Comparison of ENCODE assay signal across 10 cellular contexts in the genomic region with DNA sequence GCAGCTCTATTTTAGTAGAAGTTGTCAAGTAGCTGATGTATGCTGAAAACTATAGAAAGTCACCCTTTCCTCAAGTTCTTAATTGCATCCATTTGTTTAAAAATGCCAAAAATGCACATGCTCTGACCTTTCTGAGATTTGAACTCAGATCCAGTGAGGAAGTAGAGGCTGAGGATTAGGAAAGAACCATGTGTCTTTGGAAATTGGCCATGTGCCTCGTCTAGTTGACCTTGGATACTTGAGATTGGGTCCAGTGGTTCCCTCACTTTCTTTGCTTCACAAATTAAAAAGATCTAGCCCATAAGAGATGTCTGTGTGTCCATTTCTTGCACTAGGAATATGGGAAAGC.
DNase-seq lines count a peak whose midpoint lies in the region; ATAC-seq, FAIRE-seq and TF ChIP-seq lines count a peak whose summit lies in the region.
"Had no signal": no experiment of that assay in that cellular context is flagged by ENCODE, and none has a peak within 500 bp of the region (broad histone marks: within the 10 kb centered on the region; RNA-seq: fewer than 3 reads in every experiment).

No MANE protein-coding gene starts in this region.

- H3K9ac ChIP-seq in OCI-LY1 (ENCODE audit: low read length) (peak overlapping the region; percentile 62), endothelial cell of umbilical vein (replicated peaks; ENCODE audit: extremely low read depth, insufficient read depth, low read length) (peak overlapping the region; percentile 63)

- CTCF ChIA-PET in CD4-positive, alpha-beta T cell (lab: Charles Lee), result interaction anchor here (1.2 to 2.4 kb wide), 3 partner anchors 9 to 159 kb away, joined by 3 to 8 read pairs (median 8); partner anchors contain the start of gene MAML2
- CTCF ChIA-PET in endothelial cell of umbilical vein (lab: Charles Lee), result interaction anchor here (0.7 to 3.5 kb wide), 9 partner anchors 10 to 379 kb away, joined by 3 to 28 read pairs (median 4); partner anchors contain the start of gene MAML2

- no peak for TF ChIP-seq POLR2A in endothelial cell of umbilical vein (IDR thresholded peaks at IDR 0.05; ENCODE audit: low read depth, low read length)
- no peak for TF ChIP-seq POLR2A in gastrocnemius medialis (IDR thresholded peaks at IDR 0.05)

- no peaks in the 10 kb centered on the region for H3K9me1 ChIP-seq in endothelial cell of umbilical vein (replicated peaks; ENCODE audit: control insufficient read depth, extremely low read depth, insufficient read depth, low read length)

- no peak for FAIRE-seq in endothelial cell of umbilical vein (lab: Jason Lieb, UNC)
- FAIRE-seq: bronchial epithelial cell had no signal

- H3K27ac ChIP-seq in CD4-positive, alpha-beta T cell (ENCODE audit: low read depth, low read length), result peak overlapping the region; percentile 75
- H3K27ac ChIP-seq in OCI-LY1 (ENCODE audit: low read depth, low read length, poor library complexity, severe bottlenecking) (peak overlapping the region; percentile 99), endothelial cell of umbilical vein (ENCODE audit: insufficient read depth, low read depth, low read length) (peak overlapping the region; percentile 92), gastrocnemius medialis (peak overlapping the region; percentile 58 to 73 (median 69))

- no peak for DNase-seq in CD4-positive, alpha-beta T cell
- DNase-seq in endothelial cell of umbilical vein (ENCODE audit: low read depth, low spot score), result no peak
- DNase-seq in gastrocnemius medialis, result no peak
- no peak for DNase-seq in NCI-H2029 (lab: John Stamatoyannopoulos, UW)
- DNase-seq in NCI-H345 (lab: John Stamatoyannopoulos, UW), result no peak
- DNase-seq: NCI-H524 had no signal

- H2AFZ ChIP-seq in OCI-LY1 (ENCODE audit: low read length) (no peak overlapping the region), endothelial cell of umbilical vein (ENCODE audit: low read depth, low read length) (no peak overlapping the region)

- H3K27me3 Mint-ChIP-seq in CD4-positive, alpha-beta T cell, result no peaks in the 10 kb centered on the region

- no peak overlapping the region for H3K4me3 ChIP-seq in OCI-LY1 (ENCODE audit: low read depth, low read length, poor library complexity, severe bottlenecking)
- H3K4me3 ChIP-seq in endothelial cell of umbilical vein (replicated peaks in 1 of 3; ENCODE audit: insufficient read depth in 1 of 3, low read depth in 1 of 3, low read length in 3 of 3), result no peak overlapping the region
- H3K4me3 ChIP-seq in gastrocnemius medialis, result no peak overlapping the region

- dilution Hi-C loops in endothelial cell of umbilical vein (cut with MboI; ENCODE audit: extremely low pct_ligation_motif_present, low sequenced_read_pairs), result no loop called here

- no peak for TF ChIP-seq CTCF in CD4-positive, alpha-beta T cell (IDR thresholded peaks at IDR 0.05)
- TF ChIP-seq CTCF in OCI-LY1 (IDR thresholded peaks at IDR 0.05; ENCODE audit: low read length) (no peak), endothelial cell of umbilical vein (IDR thresholded peaks at IDR 0.05; ENCODE audit: extremely low read depth in 1 of 2, insufficient read depth in 1 of 2, low read depth in 1 of 2, low read length in 2 of 2) (no peak), gastrocnemius medialis (IDR thresholded peaks at IDR 0.05 in 4 of 5, conservative IDR thresholded peaks at IDR 0.05 in 1 of 5) (no peak)

- H3K4me1 ChIP-seq in OCI-LY1 (ENCODE audit: insufficient read depth, low read length, severe bottlenecking), result peaks cover 77% of the 10 kb centered on the region
- H3K4me1 ChIP-seq in endothelial cell of umbilical vein (ENCODE audit: control insufficient read depth, extremely low read depth, insufficient read depth, low read length), result peaks cover 61% of the 10 kb centered on the region
- peaks cover 13 to 25% of the 10 kb centered on the region in 2 donors for H3K4me1 ChIP-seq in gastrocnemius medialis

- H3K9me3 Mint-ChIP-seq in CD4-positive, alpha-beta T cell, result no peaks in the 10 kb centered on the region

- BruUV-seq in endothelial cell of umbilical vein (replicated peaks; lab: Mats Ljungman, UMichigan), result no TSS peak

- intact Hi-C loops in CD4-positive, alpha-beta T cell (cut with DNase I, micrococcal nuclease), result loop anchor here in 1 of 2 experiments (5.0 kb wide), 1 partner anchor 43 kb away; no protein-coding TSS in a partner anchor
- intact Hi-C loops in endothelial cell of umbilical vein (cut with micrococcal nuclease) (loop anchor here (1.0 kb wide), 4 partner anchors 7 to 93 kb away; no protein-coding TSS in a partner anchor), gastrocnemius medialis (cut with DNase I; ENCODE audit: low total_unique reads) (loop anchor here (5.0 kb wide), 1 partner anchor 128 kb away; the partner anchor contains the start of gene MAML2)

- no peak for ATAC-seq in CD4-positive, alpha-beta T cell (ENCODE audit: poor library complexity)
- ATAC-seq in gastrocnemius medialis (no peak), HG02884 (IDR thresholded peaks at IDR 0.05; ENCODE audit: unreplicated experiment) (no peak), HG03095 (IDR thresholded peaks at IDR 0.05; ENCODE audit: unreplicated experiment) (no peak)

- no peaks in the 10 kb centered on the region for H3K36me3 ChIP-seq in OCI-LY1 (ENCODE audit: insufficient read depth, low read length)
- H3K36me3 ChIP-seq in endothelial cell of umbilical vein (ENCODE audit: control insufficient read depth in 2 of 2, extremely low read depth in 1 of 2, insufficient read depth in 2 of 2, low read length in 2 of 2), result no peaks in the 10 kb centered on the region
- H3K36me3 ChIP-seq in gastrocnemius medialis, result no peaks in the 10 kb centered on the region

- peaks cover 5% of the 10 kb centered on the region for H3K36me3 Mint-ChIP-seq in CD4-positive, alpha-beta T cell (ENCODE audit: low read depth)

- H3K4me3 Mint-ChIP-seq in CD4-positive, alpha-beta T cell, result peak overlapping the region; percentile 65

- H4K20me1 ChIP-seq in OCI-LY1 (ENCODE audit: insufficient read depth, low read length) (no peaks in the 10 kb centered on the region), endothelial cell of umbilical vein (replicated peaks; ENCODE audit: control insufficient read depth, extremely low read depth, insufficient read depth, low read length) (no peaks in the 10 kb centered on the region)

- peak overlapping the region; percentile 92 for H3K27ac Mint-ChIP-seq in CD4-positive, alpha-beta T cell

- no peaks in the 10 kb centered on the region for H3K9me2 ChIP-seq in OCI-LY1 (ENCODE audit: low read depth, low read length)

- peaks cover 8% of the 10 kb centered on the region; the same call in 1 of the 2 replicates for H3F3A ChIP-seq in OCI-LY1 (ENCODE audit: insufficient read depth, low read length)

- POLR2A ChIA-PET in CD4-positive, alpha-beta T cell (lab: Charles Lee), result interaction anchor here (0.6 to 5.3 kb wide), 16 partner anchors 9 to 425 kb away, joined by 3 to 51 read pairs (median 6); partner anchors contain the start of genes FAM76B and MAML2
- POLR2A ChIA-PET in endothelial cell of umbilical vein (lab: Charles Lee), result interaction anchor here (1.7 kb wide), 1 partner anchor 175 kb away, joined by 4 read pairs; the partner anchor contains the start of genes CCDC82 and JRKL

- H3K4me2 ChIP-seq in OCI-LY1 (ENCODE audit: low read length) (peak overlapping the region; percentile 61), endothelial cell of umbilical vein (ENCODE audit: insufficient read depth, low read length) (peak overlapping the region; percentile 45)

- in situ Hi-C loops in gastrocnemius medialis (cut with MboI; ENCODE audit: low sequenced_read_pairs in 4 of 4), result no loop called here

- no peaks in the 10 kb centered on the region for H3K79me2 ChIP-seq in OCI-LY1 (ENCODE audit: insufficient read depth, low read length)
- H3K79me2 ChIP-seq in endothelial cell of umbilical vein (ENCODE audit: control insufficient read depth, insufficient read depth, low read length), result peaks cover 7% of the 10 kb centered on the region

- H3K4me1 Mint-ChIP-seq in CD4-positive, alpha-beta T cell (ENCODE audit: low read depth), result peaks cover 83% of the 10 kb centered on the region

- no peaks in the 10 kb centered on the region for H3K9me3 ChIP-seq in CD4-positive, alpha-beta T cell (ENCODE audit: control insufficient read depth, low read length)
- H3K9me3 ChIP-seq in OCI-LY1 (ENCODE audit: low read length), result no peaks in the 10 kb centered on the region
- no peaks in the 10 kb centered on the region for H3K9me3 ChIP-seq in endothelial cell of umbilical vein (replicated peaks; ENCODE audit: control insufficient read depth, insufficient read depth, low read length)
- H3K9me3 ChIP-seq in gastrocnemius medialis, result no peaks in the 10 kb centered on the region

- H3K27me3 ChIP-seq in CD4-positive, alpha-beta T cell (ENCODE audit: control insufficient read depth, insufficient read depth, low read length), result no peaks in the 10 kb centered on the region
- H3K27me3 ChIP-seq in OCI-LY1 (ENCODE audit: insufficient read depth, low read length), result no peaks in the 10 kb centered on the region
- H3K27me3 ChIP-seq in endothelial cell of umbilical vein (ENCODE audit: control insufficient read depth in 2 of 2, insufficient read depth in 2 of 2, low read length in 2 of 2), result no peaks in the 10 kb centered on the region
- no peaks in the 10 kb centered on the region for H3K27me3 ChIP-seq in gastrocnemius medialis

TF ChIP-seq in endothelial cell of umbilical vein, 7 proteins besides CTCF, POLR2A, EP300 and RAD21:
- TF ChIP-seq EZH2 (IDR thresholded peaks at IDR 0.05; ENCODE audit: borderline replicate concordance, low read depth, low read length, severe bottlenecking) (no peak), POLR2AphosphoS5 (IDR thresholded peaks at IDR 0.05; ENCODE audit: insufficient read depth, low read depth, low read length) (no peak), MAX (IDR thresholded peaks at IDR 0.05; ENCODE audit: insufficient read depth, insufficient read length) (no peak), FOS (IDR thresholded peaks at IDR 0.05; ENCODE audit: borderline replicate concordance, insufficient read depth, low read length) (no peak), JUN (IDR thresholded peaks at IDR 0.05; ENCODE audit: borderline replicate concordance, insufficient read depth, insufficient read length, low read depth) (no peak), MYC (IDR thresholded peaks at IDR 0.05; ENCODE audit: low read depth, low read length) (no peak), GATA2 (IDR thresholded peaks at IDR 0.05; ENCODE audit: insufficient read depth, insufficient read length, low read depth, low read length) (no peak)
